13 cellular contexts compared by ENCODE assay signal in the genomic region with DNA sequence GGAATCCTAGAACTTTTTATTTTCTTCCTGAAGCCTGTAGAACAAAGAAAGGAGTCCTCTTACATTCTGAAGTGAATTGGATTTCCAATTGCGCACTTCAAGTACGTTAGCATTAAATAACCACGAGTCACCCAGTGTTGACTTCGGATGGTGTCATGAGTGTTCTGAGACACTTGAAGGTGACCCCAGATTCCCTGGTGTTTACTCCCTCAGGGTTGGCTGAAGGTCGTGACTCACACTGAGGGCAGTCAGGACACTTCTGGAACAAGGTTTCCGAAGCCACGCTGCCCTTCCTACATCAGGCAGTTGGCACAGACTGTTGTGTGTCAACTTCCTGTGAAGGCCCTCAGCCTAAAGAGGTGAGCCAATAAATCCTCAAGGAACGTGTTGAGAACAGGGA.
DNase-seq lines count a peak whose midpoint lies in the region; ATAC-seq and TF ChIP-seq lines count a peak whose summit lies in the region.
"Had no signal": no experiment of that assay in that cellular context is flagged by ENCODE, and none has a peak within 500 bp of the region (broad histone marks: within the 10 kb centered on the region; RNA-seq: fewer than 3 reads in every experiment).

No MANE protein-coding gene starts in this region.

- WGBS in GM23248 (ENCODE audit: low coverage in 1 of 2, low lambda C conversion rate in 2 of 2, missing lambda C conversion rate in 2 of 2), 2 experiments = 5 to 12% methylated on average over 8 of the region's 8 CpGs

- peaks cover 32% of the 10 kb centered on the region; the same call in 1 of the 2 replicates for H3F3A ChIP-seq in GM23248 (ENCODE audit: insufficient read depth)

- H3K27ac Mint-ChIP-seq in nephron progenitor cell = no peak overlapping the region
- H3K27ac Mint-ChIP-seq: naive thymus-derived CD8-positive, alpha-beta T cell had no signal

- ATAC-seq in GM21423 (IDR thresholded peaks at IDR 0.05; ENCODE audit: unreplicated experiment) = no peak
- ATAC-seq: naive thymus-derived CD8-positive, alpha-beta T cell had no signal

- H3K4me2 ChIP-seq in GM23248 (ENCODE audit: unreplicated experiment) (peak overlapping the region; percentile 90), skeletal muscle satellite cell (ENCODE audit: low read length) (peak overlapping the region; percentile 51)

- no peaks in the 10 kb centered on the region for H3K9me2 ChIP-seq in GM23248 (ENCODE audit: insufficient read depth)

- H2AFZ ChIP-seq in GM23248 = no peak overlapping the region

- H3K4me1 Mint-ChIP-seq in nephron progenitor cell = no peaks in the 10 kb centered on the region
- H3K4me1 Mint-ChIP-seq: naive thymus-derived CD8-positive, alpha-beta T cell had no signal

- H3K4me1 ChIP-seq in GM23248 (ENCODE audit: insufficient read depth) = peaks cover 39% of the 10 kb centered on the region
- H3K4me1 ChIP-seq in left ventricle myocardium inferior = peaks cover 24% of the 10 kb centered on the region
- peaks cover 28% of the 10 kb centered on the region for H3K4me1 ChIP-seq in skeletal muscle satellite cell (ENCODE audit: control insufficient read depth, insufficient read depth, low read length)
- H3K4me1 ChIP-seq in HAP-1 = no peaks in the 10 kb centered on the region

- intact Hi-C loops in left ventricle myocardium inferior (cut with micrococcal nuclease) = no loop called here

- peak; percentile 98 for DNase-seq in GM23248
- DNase-seq in astrocyte of the spinal cord (ENCODE audit: low read depth, low spot score) = peak; percentile 80
- DNase-seq in left ventricle myocardium inferior = no peak
- DNase-seq in nephron progenitor cell = no peak
- DNase-seq in HAP-1 (ENCODE audit: low spot score in 2 of 2) = no peak
- DNase-seq in LoVo (ENCODE audit: low spot score) = no peak
- DNase-seq: activated CD8-positive, alpha-beta memory T cell treated with anti-CD3 and anti-CD28 coated beads for 24 hours; COR-L47; MM.1S; naive thymus-derived CD8-positive, alpha-beta T cell; stimulated activated CD8-positive, alpha-beta memory T cell treated with anti-CD3 and anti-CD28 coated beads, Interleukin-4, amount 100 ng/mL, for 48 hours had no signal

- in situ Hi-C loops in GM23248 (cut with MboI) = no loop called here
- in situ Hi-C loops in astrocyte of the spinal cord (cut with HindIII; ENCODE audit: low sequenced_read_pairs) = no loop called here
- in situ Hi-C loops in HAP-1 (cut with MboI; ENCODE audit: low sequenced_read_pairs) = no loop called here

- no peaks in the 10 kb centered on the region for H3K36me3 ChIP-seq in GM23248 (ENCODE audit: low read depth)
- H3K36me3 ChIP-seq in left ventricle myocardium inferior = no peaks in the 10 kb centered on the region
- no peaks in the 10 kb centered on the region for H3K36me3 ChIP-seq in skeletal muscle satellite cell (ENCODE audit: insufficient read depth, low read length)
- H3K36me3 ChIP-seq in HAP-1 (replicated peaks) = no peaks in the 10 kb centered on the region

- peaks cover 4% of the 10 kb centered on the region for H3K27me3 Mint-ChIP-seq in nephron progenitor cell (ENCODE audit: low read depth, poor library complexity)

- H3K27me3 ChIP-seq in GM23248 (replicated peaks; ENCODE audit: insufficient read depth) (no peaks in the 10 kb centered on the region), left ventricle myocardium inferior (ENCODE audit: low read depth) (no peaks in the 10 kb centered on the region), skeletal muscle satellite cell (ENCODE audit: control insufficient read depth, insufficient read depth, low read length) (no peaks in the 10 kb centered on the region), HAP-1 (ENCODE audit: low read depth) (no peaks in the 10 kb centered on the region)

- no peaks in the 10 kb centered on the region for H3K9me3 ChIP-seq in GM23248 (ENCODE audit: low read depth)
- peaks cover 5% of the 10 kb centered on the region for H3K9me3 ChIP-seq in left ventricle myocardium inferior (replicated peaks)
- H3K9me3 ChIP-seq in skeletal muscle satellite cell (replicated peaks; ENCODE audit: low read length) = no peaks in the 10 kb centered on the region
- no peaks in the 10 kb centered on the region for H3K9me3 ChIP-seq in HAP-1

- H3K4me3 Mint-ChIP-seq in nephron progenitor cell = no peak overlapping the region
- H3K4me3 Mint-ChIP-seq: naive thymus-derived CD8-positive, alpha-beta T cell had no signal

- no peaks in the 10 kb centered on the region for H3K79me2 ChIP-seq in GM23248 (ENCODE audit: insufficient read depth)

- H3K9ac ChIP-seq in GM23248 (peak overlapping the region; percentile 87), skeletal muscle satellite cell (ENCODE audit: low read depth, low read length) (peak overlapping the region; percentile 79)

- no peak for TF ChIP-seq CTCF in astrocyte of the spinal cord (IDR thresholded peaks at IDR 0.05; ENCODE audit: low read depth, low read length)
- TF ChIP-seq CTCF in left ventricle myocardium inferior (IDR thresholded peaks at IDR 0.05; ENCODE audit: borderline replicate concordance) = no peak
- no peak for TF ChIP-seq CTCF in nephron progenitor cell (IDR thresholded peaks at IDR 0.05)

- H3K4me3 ChIP-seq in GM23248 (peak overlapping the region; percentile 57), astrocyte of the spinal cord (ENCODE audit: low read depth, low read length) (no peak overlapping the region), left ventricle myocardium inferior (peak overlapping the region; percentile 15), skeletal muscle satellite cell (ENCODE audit: low read length) (peak overlapping the region; percentile 14), HAP-1 (no peak overlapping the region)

- H3K27ac ChIP-seq in GM23248 (peak overlapping the region; percentile 99), left ventricle myocardium inferior (replicated peaks) (peak overlapping the region; percentile 77)

- H4K20me1 ChIP-seq in GM23248 (ENCODE audit: insufficient read depth) = no peaks in the 10 kb centered on the region

- peaks cover 9% of the 10 kb centered on the region for H3K9me3 Mint-ChIP-seq in nephron progenitor cell

- H3K36me3 Mint-ChIP-seq in nephron progenitor cell (ENCODE audit: low read depth) = no peaks in the 10 kb centered on the region
- H3K36me3 Mint-ChIP-seq: naive thymus-derived CD8-positive, alpha-beta T cell had no signal

Comparison
In these comparisons a context has a peak if more than half of its experiments do, and no peak if none do; other contexts are left out.
1. DNase-seq: peak in GM23248 (single experiment) and astrocyte of the spinal cord (single experiment); none in left ventricle myocardium inferior (single experiment), nephron progenitor cell (single experiment), HAP-1 (0 of 2) and LoVo (single experiment).
2. H3K4me3 ChIP-seq: peak in GM23248 (single experiment), left ventricle myocardium inferior (single experiment) and skeletal muscle satellite cell (single experiment); none in astrocyte of the spinal cord (single experiment) and HAP-1 (single experiment).